25 cellular contexts compared by ENCODE assay signal in the genomic region with DNA sequence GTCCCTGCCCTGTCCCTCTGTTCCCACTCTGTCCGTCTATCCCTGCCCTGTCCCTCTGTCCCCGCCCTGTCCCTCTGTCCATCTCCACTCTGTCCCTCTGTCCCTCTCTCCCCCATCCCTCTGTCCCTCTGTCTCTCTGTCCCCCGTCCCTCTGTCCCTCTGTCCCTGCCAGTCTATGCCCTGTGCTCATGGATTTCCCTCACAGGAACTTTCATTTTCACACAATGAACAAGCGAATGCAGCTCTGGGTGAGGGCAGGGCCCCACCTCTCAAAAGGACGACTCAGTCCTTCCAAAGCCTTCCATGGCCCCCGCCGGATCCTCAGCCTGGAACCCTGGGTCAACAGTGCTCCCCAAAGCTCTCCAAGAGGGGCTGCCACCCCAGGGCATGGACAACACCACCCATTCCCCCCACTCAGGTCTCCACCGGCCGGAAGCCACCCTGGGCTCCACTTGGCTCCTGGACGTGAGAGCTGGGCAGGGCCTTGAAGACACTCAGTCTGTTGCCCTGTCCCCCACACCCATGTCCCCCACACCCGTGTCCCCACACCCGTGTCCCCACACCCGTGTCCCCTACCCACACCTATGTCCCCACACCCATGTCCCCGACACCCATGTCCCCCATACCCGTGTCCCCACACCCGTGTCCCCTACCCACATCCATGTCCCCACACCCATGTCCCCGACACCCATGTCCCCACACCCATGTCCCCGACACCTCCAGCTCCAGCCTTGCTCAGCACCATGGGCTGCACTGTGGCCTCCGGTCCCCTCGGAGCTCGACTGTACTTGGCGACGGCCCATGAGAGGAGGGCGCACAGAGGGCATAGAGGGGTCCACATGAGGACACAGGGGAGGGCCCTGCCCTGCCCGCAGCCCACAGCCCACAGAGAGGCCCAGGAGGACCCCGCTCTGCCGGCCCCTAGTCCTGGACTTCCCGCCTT.
DNase-seq lines count a peak whose midpoint lies in the region; ATAC-seq and TF ChIP-seq lines count a peak whose summit lies in the region.
"Had no signal": no experiment of that assay in that cellular context is flagged by ENCODE, and none has a peak within 500 bp of the region (broad histone marks: within the 10 kb centered on the region; RNA-seq: fewer than 3 reads in every experiment).

No MANE protein-coding gene starts in this region.

- intact Hi-C loops in lower lobe of right lung (cut with DNase I) (no loop called here), vagina (cut with DNase I) (no loop called here)

- H3K4me3 ChIP-seq in SJSA1 (no peak overlapping the region), lower lobe of right lung (no peak overlapping the region), vagina (no peak overlapping the region)
- H3K4me3 ChIP-seq: heart left ventricle, neural progenitor cell, right lobe of liver, transverse colon had no signal

- no peak overlapping the region for H3K4me3 Mint-ChIP-seq in stimulated activated naive CD8-positive, alpha-beta T cell treated with anti-CD3 and anti-CD28 coated beads, Interleukin-15, amount 100 ng/mL, for 72 hours
- H3K4me3 Mint-ChIP-seq: activated CD4-positive, alpha-beta T cell treated with anti-CD3 and anti-CD28 coated beads for 36 hours; CD4-positive, CD25-positive, alpha-beta regulatory T cell; neural progenitor cell had no signal

- TF ChIP-seq POLR2A in vagina (IDR thresholded peaks at IDR 0.05), result no peak

- H3K9me3 ChIP-seq in SJSA1 (replicated peaks), result no peaks in the 10 kb centered on the region
- H3K9me3 ChIP-seq in lower lobe of right lung, result no peaks in the 10 kb centered on the region
- no peaks in the 10 kb centered on the region for H3K9me3 ChIP-seq in vagina
- H3K9me3 ChIP-seq: right lobe of liver, transverse colon had no signal

- no peak for TF ChIP-seq CTCF in lower lobe of right lung (IDR thresholded peaks at IDR 0.05)
- no peak for TF ChIP-seq CTCF in vagina (IDR thresholded peaks at IDR 0.05)

- ATAC-seq in lower lobe of right lung, result no peak
- peak; percentile 48 for ATAC-seq in stimulated activated naive CD8-positive, alpha-beta T cell treated with anti-CD3 and anti-CD28 coated beads, Interleukin-15, amount 100 ng/mL, for 72 hours
- ATAC-seq: activated CD4-positive, alpha-beta T cell treated with anti-CD3 and anti-CD28 coated beads for 36 hours; heart left ventricle; right lobe of liver had no signal

- H3K4me1 ChIP-seq in SJSA1 (replicated peaks) (peaks cover 55% of the 10 kb centered on the region), lower lobe of right lung (peaks cover 25% of the 10 kb centered on the region), vagina (peaks cover 10% of the 10 kb centered on the region)
- H3K4me1 ChIP-seq: right lobe of liver had no signal

- 0 out of 2 replicates have a peak overlapping the region, but pooled peaks have one; percentile 29 for H3K27ac ChIP-seq in SJSA1
- no peak overlapping the region for H3K27ac ChIP-seq in lower lobe of right lung
- H3K27ac ChIP-seq in substantia nigra (ENCODE audit: low read depth, low read length, poor library complexity, severe bottlenecking), result no peak overlapping the region
- no peak overlapping the region for H3K27ac ChIP-seq in vagina
- H3K27ac ChIP-seq: 22Rv1, heart left ventricle, neural progenitor cell, right lobe of liver, transverse colon had no signal

- peak overlapping the region in 1 of 2 donors; percentile 89 for H3K27ac Mint-ChIP-seq in stimulated activated naive CD8-positive, alpha-beta T cell treated with anti-CD3 and anti-CD28 coated beads, Interleukin-15, amount 100 ng/mL, for 72 hours
- H3K27ac Mint-ChIP-seq: activated CD4-positive, alpha-beta T cell treated with anti-CD3 and anti-CD28 coated beads for 36 hours; activated naive CD4-positive, alpha-beta T cell treated with anti-CD3 and anti-CD28 coated beads, Interleukin-2, amount 50 U/mL, for 72 hours; activated T-helper 2 cell treated with anti-CD3 and anti-CD28 coated beads, Interferon-gamma antibody, Interleukin-2, Interleukin-4, amounts not matched to agents 10 μg/mL and 5 μg/mL and 100 μg/mL, durations not matched to agents 14 hours and 24 hours and 36 hours; CD4-positive, CD25-positive, alpha-beta regulatory T cell; neural progenitor cell had no signal

- no peaks in the 10 kb centered on the region for H3K9me3 Mint-ChIP-seq in stimulated activated naive CD8-positive, alpha-beta T cell treated with anti-CD3 and anti-CD28 coated beads, Interleukin-15, amount 100 ng/mL, for 72 hours
- H3K9me3 Mint-ChIP-seq: activated naive CD4-positive, alpha-beta T cell treated with anti-CD3 and anti-CD28 coated beads, Interleukin-2, amount 50 U/mL, for 72 hours; activated T-helper 2 cell treated with anti-CD3 and anti-CD28 coated beads, Interferon-gamma antibody, Interleukin-2, Interleukin-4, amounts not matched to agents 10 μg/mL and 5 μg/mL and 100 μg/mL, durations not matched to agents 14 hours and 24 hours and 36 hours had no signal

- H3K36me3 ChIP-seq in SJSA1, result no peaks in the 10 kb centered on the region
- H3K36me3 ChIP-seq in lower lobe of right lung, result no peaks in the 10 kb centered on the region
- H3K36me3 ChIP-seq in vagina, result no peaks in the 10 kb centered on the region
- H3K36me3 ChIP-seq: heart left ventricle, neural progenitor cell, right lobe of liver, transverse colon had no signal

- no peaks in the 10 kb centered on the region for H3K27me3 ChIP-seq in SJSA1 (replicated peaks)
- H3K27me3 ChIP-seq in lower lobe of right lung (ENCODE audit: low read depth), result no peaks in the 10 kb centered on the region
- no peaks in the 10 kb centered on the region for H3K27me3 ChIP-seq in vagina
- H3K27me3 ChIP-seq: neural progenitor cell, right lobe of liver, transverse colon had no signal

- peaks cover 40% of the 10 kb centered on the region for H3K27me3 Mint-ChIP-seq in stimulated activated naive CD8-positive, alpha-beta T cell treated with anti-CD3 and anti-CD28 coated beads, Interleukin-15, amount 100 ng/mL, for 72 hours
- H3K27me3 Mint-ChIP-seq: CD4-positive, CD25-positive, alpha-beta regulatory T cell had no signal

- H3K4me1 Mint-ChIP-seq in stimulated activated naive CD8-positive, alpha-beta T cell treated with anti-CD3 and anti-CD28 coated beads, Interleukin-15, amount 100 ng/mL, for 72 hours, result no peaks in the 10 kb centered on the region
- H3K4me1 Mint-ChIP-seq: activated CD4-positive, alpha-beta T cell treated with anti-CD3 and anti-CD28 coated beads for 36 hours; CD4-positive, CD25-positive, alpha-beta regulatory T cell had no signal

- DNase-seq in activated effector memory CD4-positive, alpha-beta T cell treated with anti-CD3 and anti-CD28 coated beads, Interleukin-2, amount 50 U/mL, for 16 hours, result peak; percentile 45
- DNase-seq in activated effector memory CD4-positive, alpha-beta T cell treated with Interleukin-2 at 50 U/mL for 16 hours, result no peak
- DNase-seq in SJSA1 (ENCODE audit: low read depth in 1 of 2, low spot score in 2 of 2) (peak in 1 of 2 experiments; percentile 48), lower lobe of right lung (peak; percentile 33), substantia nigra (lab: John Stamatoyannopoulos, UW) (no peak), AML-193 (lab: John Stamatoyannopoulos, UW) (no peak), vagina (ENCODE audit: extremely low spot score in 2 of 2) (no peak)
- no peak for DNase-seq in stimulated activated naive CD8-positive, alpha-beta T cell treated with anti-CD3 and anti-CD28 coated beads, Interleukin-15, amount 100 ng/mL, for 72 hours
- DNase-seq: activated CD4-positive, alpha-beta T cell treated with anti-CD3 and anti-CD28 coated beads for 36 hours; CD4-positive, CD25-positive, alpha-beta regulatory T cell; DMS79 treated with DMSO at 0.1 percent for 48 hours; GF-D8; NCI-H1092; NCI-H187 treated with DMSO at 0.1 percent for 48 hours; NCI-H524; NK-92 treated with Interleukin-12 subunit alpha and Interleukin-12 subunit beta, amount 100 ng/mL, for 24 hours; PC-3; right lobe of liver; SHP77; transverse colon had no signal

Comparison
In these comparisons a context has a peak if more than half of its experiments do, and no peak if none do; other contexts are left out.
1. DNase-seq: peak in activated effector memory CD4-positive, alpha-beta T cell treated with anti-CD3 and anti-CD28 coated beads, Interleukin-2, amount 50 U/mL, for 16 hours (single experiment) and lower lobe of right lung (single experiment); none in activated effector memory CD4-positive, alpha-beta T cell treated with Interleukin-2 at 50 U/mL for 16 hours (single experiment), stimulated activated naive CD8-positive, alpha-beta T cell treated with anti-CD3 and anti-CD28 coated beads, Interleukin-15, amount 100 ng/mL, for 72 hours (0 of 2), substantia nigra (0 of 49), AML-193 (0 of 2) and vagina (0 of 2).